Comparison of ENCODE assay signal across 8 cellular contexts in genomic region chr9:129802833-129803678, GRCh38. TPM values are rescaled to one million over a fixed set of nuclear protein-coding genes. Genes with fewer than 3 reads are reported as not detected.
DNase-seq lines count a peak whose midpoint lies in the region; ATAC-seq and TF ChIP-seq lines count a peak whose summit lies in the region.

A gene with protein sequence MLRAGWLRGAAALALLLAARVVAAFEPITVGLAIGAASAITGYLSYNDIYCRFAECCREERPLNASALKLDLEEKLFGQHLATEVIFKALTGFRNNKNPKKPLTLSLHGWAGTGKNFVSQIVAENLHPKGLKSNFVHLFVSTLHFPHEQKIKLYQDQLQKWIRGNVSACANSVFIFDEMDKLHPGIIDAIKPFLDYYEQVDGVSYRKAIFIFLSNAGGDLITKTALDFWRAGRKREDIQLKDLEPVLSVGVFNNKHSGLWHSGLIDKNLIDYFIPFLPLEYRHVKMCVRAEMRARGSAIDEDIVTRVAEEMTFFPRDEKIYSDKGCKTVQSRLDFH (plus strand): TSS chr9:129803184. CDS start chr9:129803213, 29 bp downstream.

- POLR2A ChIA-PET in RWPE1 (lab: Yijun Ruan, JAX; ENCODE audit: low non-redundant PET) = no interaction called here
- POLR2A ChIA-PET in naive thymus-derived CD8-positive, alpha-beta T cell (lab: Charles Lee) = interaction anchor here (0.5 to 2.9 kb wide), 18 partner anchors 16 to 1822 kb away, joined by 3 to 7 read pairs (median 4); partner anchors contain the start of genes C9orf78 and TOR1A

- no peak for TF ChIP-seq CTCF in DOHH2 (IDR thresholded peaks at IDR 0.05; ENCODE audit: low read depth, low read length, poor library complexity, severe bottlenecking)
- no peak for TF ChIP-seq CTCF in LNCaP clone FGC (IDR thresholded peaks at IDR 0.05; ENCODE audit: control insufficient read depth, extremely low read depth, insufficient read depth)
- TF ChIP-seq CTCF in RWPE1 (conservative IDR thresholded peaks at IDR 0.05; ENCODE audit: low read depth) = no peak
- no peak for TF ChIP-seq CTCF in fibroblast of mammary gland (conservative IDR thresholded peaks at IDR 0.05; ENCODE audit: control insufficient read depth, insufficient read depth, low read depth, low read length)

- no peaks in the 10 kb centered on the region for H3K9me2 ChIP-seq in DOHH2 (replicated peaks; ENCODE audit: control insufficient read depth, low read length)

- H3K9me3 Mint-ChIP-seq in activated T-helper 17 cell treated with anti-CD3 and anti-CD28 coated beads, Interleukin-2, amount 50 U/mL, for 72 hours = no peaks in the 10 kb centered on the region
- H3K9me3 Mint-ChIP-seq in naive thymus-derived CD8-positive, alpha-beta T cell = no peaks in the 10 kb centered on the region
- no peaks in the 10 kb centered on the region for H3K9me3 Mint-ChIP-seq in stimulated activated naive B cell treated with anti-CD40 and anti-IgM and Interleukin-4, amounts not matched to agents 10 μg/mL and 1 μg/mL and 100 μg/mL, for 72 hours

- no peaks in the 10 kb centered on the region for H3K27me3 ChIP-seq in DOHH2 (ENCODE audit: control insufficient read depth, low read length)

- peaks cover 13% of the 10 kb centered on the region for H3K4me1 Mint-ChIP-seq in activated T-helper 17 cell treated with anti-CD3 and anti-CD28 coated beads, Interleukin-2, amount 50 U/mL, for 72 hours
- H3K4me1 Mint-ChIP-seq in naive thymus-derived CD8-positive, alpha-beta T cell = peaks cover 6 to 37% (median 27%) of the 10 kb centered on the region in 4 donors
- H3K4me1 Mint-ChIP-seq in stimulated activated naive B cell treated with anti-CD40 and anti-IgM and Interleukin-4, amounts not matched to agents 10 μg/mL and 1 μg/mL and 100 μg/mL, for 72 hours = peaks cover 13 to 24% of the 10 kb centered on the region in 2 donors

- H3K4me3 Mint-ChIP-seq in activated T-helper 17 cell treated with anti-CD3 and anti-CD28 coated beads, Interleukin-2, amount 50 U/mL, for 72 hours = peak within 1 kb of the TSS; percentile 80
- H3K4me3 Mint-ChIP-seq in naive thymus-derived CD8-positive, alpha-beta T cell = peak within 1 kb of the TSS; percentile 86 to 96 (median 92)
- H3K4me3 Mint-ChIP-seq in stimulated activated naive B cell treated with anti-CD40 and anti-IgM and Interleukin-4, amounts not matched to agents 10 μg/mL and 1 μg/mL and 100 μg/mL, for 72 hours = peak within 1 kb of the TSS; percentile 89 to 94

- H3K4me2 ChIP-seq in DOHH2 (ENCODE audit: low read length) = peak within 1 kb of the TSS; percentile 87

- no peaks in the 10 kb centered on the region for H3K27me3 Mint-ChIP-seq in activated T-helper 17 cell treated with anti-CD3 and anti-CD28 coated beads, Interleukin-2, amount 50 U/mL, for 72 hours
- H3K27me3 Mint-ChIP-seq in naive thymus-derived CD8-positive, alpha-beta T cell = no peaks in the 10 kb centered on the region
- no peaks in the 10 kb centered on the region for H3K27me3 Mint-ChIP-seq in stimulated activated naive B cell treated with anti-CD40 and anti-IgM and Interleukin-4, amounts not matched to agents 10 μg/mL and 1 μg/mL and 100 μg/mL, for 72 hours

- H3F3A ChIP-seq in DOHH2 (ENCODE audit: control insufficient read depth, insufficient read depth) = peaks cover 5% of the 10 kb centered on the region; the same call in 1 of the 2 replicates

- no peaks in the 10 kb centered on the region for H4K20me1 ChIP-seq in DOHH2 (ENCODE audit: control insufficient read depth, insufficient read depth, low read depth, low read length)

- peaks cover 12% of the 10 kb centered on the region for H3K36me3 ChIP-seq in DOHH2 (ENCODE audit: control insufficient read depth, low read length)

- peak within 1 kb of the TSS; percentile 61 for H3K27ac Mint-ChIP-seq in activated T-helper 17 cell treated with anti-CD3 and anti-CD28 coated beads, Interleukin-2, amount 50 U/mL, for 72 hours
- H3K27ac Mint-ChIP-seq in naive thymus-derived CD8-positive, alpha-beta T cell = peak within 1 kb of the TSS; percentile 91 to 98 (median 96)
- peak within 1 kb of the TSS; percentile 97 for H3K27ac Mint-ChIP-seq in stimulated activated naive B cell treated with anti-CD40 and anti-IgM and Interleukin-4, amounts not matched to agents 10 μg/mL and 1 μg/mL and 100 μg/mL, for 72 hours

- H3K27ac ChIP-seq in DOHH2 (ENCODE audit: low read depth, low read length) = no peak within 1 kb of the TSS
- H3K27ac ChIP-seq in RWPE1 = peak within 1 kb of the TSS; percentile 76

- peak; percentile 96 for ATAC-seq in activated T-helper 17 cell treated with anti-CD3 and anti-CD28 coated beads, Interleukin-2, amount 50 U/mL, for 72 hours (replicated peaks)
- ATAC-seq in naive thymus-derived CD8-positive, alpha-beta T cell = peak; percentile 90 to 94
- ATAC-seq in stimulated activated naive B cell treated with anti-CD40 and anti-IgM and Interleukin-4, amounts not matched to agents 10 μg/mL and 1 μg/mL and 100 μg/mL, for 72 hours (replicated peaks) = peak; percentile 95 to 97

- H3K4me3 ChIP-seq in DOHH2 (ENCODE audit: low read length) = peak within 1 kb of the TSS; percentile 85
- peak within 1 kb of the TSS; percentile 66 for H3K4me3 ChIP-seq in LNCaP clone FGC (ENCODE audit: low read depth, low read length)
- H3K4me3 ChIP-seq in fibroblast of mammary gland (ENCODE audit: control insufficient read depth, low read depth, low read length) = peak within 1 kb of the TSS; percentile 73

- DNase-seq in GOT3 (lab: John Stamatoyannopoulos, UW) (peak; percentile 46), LNCaP clone FGC (ENCODE audit: low read depth) (peak; percentile 43), RWPE1 (ENCODE audit: low spot score) (peak; percentile 92), fibroblast of mammary gland (ENCODE audit: low read depth) (peak; percentile 91)
- DNase-seq in naive thymus-derived CD8-positive, alpha-beta T cell = peak; percentile 92 to 98 (median 96)
- peak; percentile 94 for DNase-seq in stimulated activated naive B cell treated with anti-CD40 and anti-IgM and Interleukin-4, amounts not matched to agents 10 μg/mL and 1 μg/mL and 100 μg/mL, for 72 hours

- CTCF ChIA-PET in RWPE1 (lab: Yijun Ruan, JAX) = interaction anchor here (0.6 to 1.2 kb wide), 5 partner anchors 15 to 106 kb away, joined by 3 to 6 read pairs (median 6); no protein-coding TSS in a partner anchor

- peaks cover 12% of the 10 kb centered on the region for H3K4me1 ChIP-seq in DOHH2 (ENCODE audit: control insufficient read depth, low read length)

- peaks cover 43% of the 10 kb centered on the region for H3K36me3 Mint-ChIP-seq in activated T-helper 17 cell treated with anti-CD3 and anti-CD28 coated beads, Interleukin-2, amount 50 U/mL, for 72 hours (ENCODE audit: low read depth)
- peaks cover 4 to 26% (median 7%) of the 10 kb centered on the region in 3 donors for H3K36me3 Mint-ChIP-seq in naive thymus-derived CD8-positive, alpha-beta T cell
- peaks cover 16 to 25% of the 10 kb centered on the region in 2 donors for H3K36me3 Mint-ChIP-seq in stimulated activated naive B cell treated with anti-CD40 and anti-IgM and Interleukin-4, amounts not matched to agents 10 μg/mL and 1 μg/mL and 100 μg/mL, for 72 hours

- H3K9me3 ChIP-seq in DOHH2 (ENCODE audit: control insufficient read depth, insufficient read depth, low read length) = no peaks in the 10 kb centered on the region

- H3K79me2 ChIP-seq in DOHH2 (ENCODE audit: control insufficient read depth, low read length) = peaks cover 11% of the 10 kb centered on the region

RNA-seq across cellular contexts. Expression of the gene that starts here (rescaled TPM):
- 10 to 100 TPM; 22.0 to 26.6 TPM for total RNA-seq in activated T-helper 17 cell treated with anti-CD3 and anti-CD28 coated beads, Interleukin-2, amount 50 U/mL, for 72 hours
- total RNA-seq in naive thymus-derived CD8-positive, alpha-beta T cell = 10 to 100 TPM; 27.1 to 27.8 TPM
- polyA plus RNA-seq in naive thymus-derived CD8-positive, alpha-beta T cell = 10 to 100 TPM; 12.3 to 20.2 (median 13.3) TPM

Comparison
In these comparisons a context has a peak if more than half of its experiments do, and no peak if none do; other contexts are left out.
1. DNase-seq: peak in every context shown above with its lines; median percentile 96 in naive thymus-derived CD8-positive, alpha-beta T cell; 94 in stimulated activated naive B cell treated with anti-CD40 and anti-IgM and Interleukin-4, amounts not matched to agents 10 μg/mL and 1 μg/mL and 100 μg/mL, for 72 hours; 92 in RWPE1; 91 in fibroblast of mammary gland; 46 in GOT3; 43 in LNCaP clone FGC.